ENCODE assay signal across 8 cellular contexts in the genomic region with DNA sequence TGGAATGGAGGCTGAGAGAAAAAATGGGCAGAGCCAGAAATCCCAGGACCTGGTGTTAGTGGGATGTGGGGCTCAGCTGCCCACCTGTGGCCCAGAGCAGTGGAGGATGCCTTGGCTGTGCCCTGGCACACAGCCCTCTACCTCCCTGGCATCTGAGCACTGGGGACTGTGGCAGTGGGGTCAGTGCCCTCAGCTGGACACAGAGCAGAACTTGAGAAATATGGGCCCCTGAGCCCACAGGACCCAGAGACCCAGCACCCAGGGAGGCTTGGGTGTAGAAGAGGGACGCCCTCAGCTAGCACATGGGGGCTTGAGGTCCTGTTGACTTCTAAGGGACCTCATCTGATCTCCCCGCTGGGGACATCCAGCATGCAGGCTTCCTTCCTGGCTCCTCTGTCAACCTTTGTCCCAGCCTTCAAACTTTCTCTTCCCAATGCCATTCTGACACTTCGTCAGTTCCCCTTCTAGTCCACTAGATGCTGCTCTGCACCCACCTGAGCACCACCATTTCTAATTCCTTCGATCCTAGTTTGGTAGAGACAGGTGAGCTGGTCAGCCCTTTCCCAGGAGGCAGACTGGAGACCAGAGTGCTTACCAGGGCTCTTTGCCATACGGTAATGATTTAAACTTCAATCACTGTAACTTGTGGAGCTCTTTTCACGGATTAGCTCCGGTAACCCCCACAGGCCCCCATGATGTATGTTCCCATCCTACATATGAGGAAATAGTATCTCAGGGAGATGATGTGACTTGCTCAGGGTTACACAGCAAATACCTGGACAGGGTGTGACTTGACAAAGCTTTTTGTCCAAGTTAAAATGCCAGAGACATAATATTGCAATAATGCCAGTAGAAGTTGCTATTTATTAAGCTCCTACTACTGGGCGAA.
DNase-seq lines count a peak whose midpoint lies in the region; ATAC-seq, FAIRE-seq and TF ChIP-seq lines count a peak whose summit lies in the region.
"Had no signal": no experiment of that assay in that cellular context is flagged by ENCODE, and none has a peak within 500 bp of the region (broad histone marks: within the 10 kb centered on the region; RNA-seq: fewer than 3 reads in every experiment).

No MANE protein-coding gene starts in this region.

- CTCF ChIA-PET in GM10248 (lab: Yijun Ruan, JAX) = interaction anchor here (0.6 to 4.6 kb wide), 12 partner anchors 10 to 594 kb away, joined by 3 to 26 read pairs (median 4); no protein-coding TSS in a partner anchor

- in situ Hi-C loops in gastrocnemius medialis (cut with MboI; ENCODE audit: low sequenced_read_pairs in 4 of 4) = no loop called here

- H3K27ac ChIP-seq in kidney (ENCODE audit: low read depth in 2 of 2, low read length in 2 of 2) = no peak overlapping the region
- H3K27ac ChIP-seq in gastrocnemius medialis = no peak overlapping the region

- H3K9ac ChIP-seq in kidney (ENCODE audit: low read length in 2 of 2) = no peak overlapping the region

- intact Hi-C loops in kidney (cut with DNase I) (no loop called here), gastrocnemius medialis (cut with DNase I; ENCODE audit: low total_unique reads) (no loop called here)

- H3K9me3 ChIP-seq in kidney (ENCODE audit: control insufficient read depth in 1 of 2, low read length in 2 of 2) (no peaks in the 10 kb centered on the region), gastrocnemius medialis (no peaks in the 10 kb centered on the region)

- no peaks in the 10 kb centered on the region for H3K4me1 ChIP-seq in kidney (ENCODE audit: control insufficient read depth in 1 of 2, insufficient read depth in 1 of 2, low read depth in 1 of 2, low read length in 2 of 2)
- H3K4me1 ChIP-seq in gastrocnemius medialis = no peaks in the 10 kb centered on the region

- H3K36me3 ChIP-seq in kidney (ENCODE audit: control insufficient read depth in 1 of 2, insufficient read depth in 2 of 2, low read length in 2 of 2) (no peaks in the 10 kb centered on the region), gastrocnemius medialis (no peaks in the 10 kb centered on the region)

- no peak for FAIRE-seq in kidney (lab: Jason Lieb, UNC)
- FAIRE-seq: islet of Langerhans had no signal

- H3K4me3 ChIP-seq in WI38 (ENCODE audit: low read depth, low read length) (no peak overlapping the region), kidney (ENCODE audit: low read length in 2 of 2) (no peak overlapping the region), gastrocnemius medialis (no peak overlapping the region)

- ATAC-seq in gastrocnemius medialis = no peak

- peaks cover 0 to 4% (median 0%) of the 10 kb centered on the region in 3 donors for H3K27me3 ChIP-seq in gastrocnemius medialis

- TF ChIP-seq POLR2A in gastrocnemius medialis (IDR thresholded peaks at IDR 0.05) = no peak

- DNase-seq in GM10248 (ENCODE audit: extremely low spot score) (peak; percentile 39), M059J (ENCODE audit: low read depth) (peak; percentile 28), kidney (no peak), gastrocnemius medialis (no peak), NCI-H1436 (lab: John Stamatoyannopoulos, UW) (no peak)
- no peak for DNase-seq in activated CD4-positive, alpha-beta T cell treated with anti-CD3 and anti-CD28 coated beads for 4 hours

- TF ChIP-seq CTCF in GM10248 (IDR thresholded peaks at IDR 0.05; ENCODE audit: control extremely low read depth, extremely low read depth, low read depth, missing control alignments) (peak; percentile 79), WI38 (IDR thresholded peaks at IDR 0.05; ENCODE audit: low read depth, low read length) (peak; percentile 23; the same call in 1 of the 2 replicates), kidney (IDR thresholded peaks at IDR 0.05; ENCODE audit: borderline replicate concordance, extremely low read depth, insufficient read depth) (peak; percentile 70), gastrocnemius medialis (IDR thresholded peaks at IDR 0.05 in 4 of 5, conservative IDR thresholded peaks at IDR 0.05 in 1 of 5) (peak in 2 of 5 experiments; percentile 35 to 41)

- POLR2A ChIA-PET in GM10248 (lab: Yijun Ruan, JAX) = no interaction called here

Comparison
In these comparisons a context has a peak if more than half of its experiments do, and no peak if none do; other contexts are left out.
1. DNase-seq: peak in GM10248 (single experiment) and M059J (single experiment); none in kidney (single experiment), gastrocnemius medialis (0 of 2), NCI-H1436 (single experiment) and activated CD4-positive, alpha-beta T cell treated with anti-CD3 and anti-CD28 coated beads for 4 hours (0 of 2).